Comparison of ENCODE assay signal across 11 cellular contexts in genomic region chr5:41908374-41909079, GRCh38. TPM values are rescaled to one million over a fixed set of nuclear protein-coding genes. Genes with fewer than 3 reads are reported as not detected.
DNase-seq lines count a peak whose midpoint lies in the region; ATAC-seq lines count a peak whose summit lies in the region.
"Had no signal": no experiment of that assay in that cellular context is flagged by ENCODE, and none has a peak within 500 bp of the region (broad histone marks: within the 10 kb centered on the region; RNA-seq: fewer than 3 reads in every experiment).

No MANE protein-coding gene starts in this region.

- peak overlapping the region; percentile 26 for H3K27ac Mint-ChIP-seq in activated naive CD8-positive, alpha-beta T cell treated with anti-CD3 and anti-CD28 coated beads for 36 hours
- H3K27ac Mint-ChIP-seq: activated naive CD8-positive, alpha-beta T cell treated with anti-CD3 and anti-CD28 coated beads, Interleukin-2, amount 10 ng/mL, durations not matched to agents 7 days and 5 days had no signal

- H3K4me1 Mint-ChIP-seq in activated naive CD8-positive, alpha-beta T cell treated with anti-CD3 and anti-CD28 coated beads for 36 hours = peaks cover 36% of the 10 kb centered on the region

- peak; percentile 38 for ATAC-seq in left ventricle myocardium superior
- no peak for ATAC-seq in GM19463 (IDR thresholded peaks at IDR 0.05; ENCODE audit: unreplicated experiment)

- DNase-seq in A172 (ENCODE audit: low spot score) = peak; percentile 22
- DNase-seq in GF-D8 (lab: John Stamatoyannopoulos, UW) = peak; percentile 7
- DNase-seq in activated naive CD8-positive, alpha-beta T cell treated with anti-CD3 and anti-CD28 coated beads for 36 hours = no peak
- no peak for DNase-seq in left ventricle myocardium superior
- DNase-seq in NCI-H1092 (lab: John Stamatoyannopoulos, UW) = no peak
- no peak for DNase-seq in NCI-H510A (lab: John Stamatoyannopoulos, UW)
- DNase-seq in NAMALWA (ENCODE audit: low spot score) = no peak
- DNase-seq: activated naive CD8-positive, alpha-beta T cell treated with anti-CD3 and anti-CD28 coated beads, Interleukin-2, amount 10 ng/mL, durations not matched to agents 7 days and 5 days; erythroblast; SHP77 treated with DMSO at 0.1 percent for 48 hours had no signal

- no peak overlapping the region for H3K4me3 Mint-ChIP-seq in activated naive CD8-positive, alpha-beta T cell treated with anti-CD3 and anti-CD28 coated beads for 36 hours
- H3K4me3 Mint-ChIP-seq: activated naive CD8-positive, alpha-beta T cell treated with anti-CD3 and anti-CD28 coated beads, Interleukin-2, amount 10 ng/mL, durations not matched to agents 7 days and 5 days had no signal

- peaks cover 27% of the 10 kb centered on the region for H3K36me3 Mint-ChIP-seq in activated naive CD8-positive, alpha-beta T cell treated with anti-CD3 and anti-CD28 coated beads for 36 hours

- H3K27me3 Mint-ChIP-seq in activated naive CD8-positive, alpha-beta T cell treated with anti-CD3 and anti-CD28 coated beads for 36 hours = peaks cover 6% of the 10 kb centered on the region
- H3K27me3 Mint-ChIP-seq: activated naive CD8-positive, alpha-beta T cell treated with anti-CD3 and anti-CD28 coated beads, Interleukin-2, amount 10 ng/mL, durations not matched to agents 7 days and 5 days had no signal

- intact Hi-C loops in left ventricle myocardium superior (cut with micrococcal nuclease) = no loop called here

- peaks cover 2% of the 10 kb centered on the region for H3K9me3 Mint-ChIP-seq in activated naive CD8-positive, alpha-beta T cell treated with anti-CD3 and anti-CD28 coated beads for 36 hours
- H3K9me3 Mint-ChIP-seq: activated naive CD8-positive, alpha-beta T cell treated with anti-CD3 and anti-CD28 coated beads, Interleukin-2, amount 10 ng/mL, durations not matched to agents 7 days and 5 days had no signal

RNA-seq across cellular contexts. Expression of gene RIMOC1, which starts 4.4 kb away (rescaled TPM):
- total RNA-seq in A172 (2014; rRNA removed; shearing (Covaris generic)) = 28.8 and 34.2 TPM in 2 replicates
- 10 to 100 TPM; 31.0 to 31.5 TPM for total RNA-seq in activated naive CD8-positive, alpha-beta T cell treated with anti-CD3 and anti-CD28 coated beads for 36 hours
- total RNA-seq in left ventricle myocardium superior = 14.7 TPM

RNA-seq across cellular contexts. Expression of gene FBXO4, which starts 16.6 kb away (rescaled TPM):
- total RNA-seq in A172 (2014; rRNA removed; shearing (Covaris generic)) = 12.3 and 26.5 TPM in 2 replicates
- 10 to 100 TPM; 16.2 to 18.3 TPM for total RNA-seq in activated naive CD8-positive, alpha-beta T cell treated with anti-CD3 and anti-CD28 coated beads for 36 hours
- total RNA-seq in left ventricle myocardium superior = 3.1 TPM

RNA-seq across cellular contexts. Expression of gene OXCT1, which starts 38.3 kb away (rescaled TPM):
- 29.0 and 31.2 TPM in 2 replicates for total RNA-seq in A172 (2014; rRNA removed; shearing (Covaris generic))
- total RNA-seq in activated naive CD8-positive, alpha-beta T cell treated with anti-CD3 and anti-CD28 coated beads for 36 hours = 10 to 100 TPM; 77.5 to 80.6 TPM
- 154 TPM for total RNA-seq in left ventricle myocardium superior

Comparison
In these comparisons a context has a peak if more than half of its experiments do, and no peak if none do; other contexts are left out.
1. DNase-seq: peak in A172 (single experiment) and GF-D8 (single experiment); none in activated naive CD8-positive, alpha-beta T cell treated with anti-CD3 and anti-CD28 coated beads for 36 hours (single experiment), left ventricle myocardium superior (single experiment), NCI-H1092 (single experiment), NCI-H510A (single experiment) and NAMALWA (single experiment).